ENCODE assay signal across 23 cellular contexts in genomic region chr2:208648368-208648767, GRCh38.
DNase-seq lines count a peak whose midpoint lies in the region; ATAC-seq, FAIRE-seq and TF ChIP-seq lines count a peak whose summit lies in the region.
"Had no signal": no experiment of that assay in that cellular context is flagged by ENCODE, and none has a peak within 500 bp of the region (broad histone marks: within the 10 kb centered on the region; RNA-seq: fewer than 3 reads in every experiment).

No MANE protein-coding gene starts in this region.

- peaks cover 1% of the 10 kb centered on the region for H3K9me3 Mint-ChIP-seq in activated naive CD8-positive, alpha-beta T cell treated with anti-CD3 and anti-CD28 coated beads for 36 hours

- no peak overlapping the region for H3K4me3 Mint-ChIP-seq in activated naive CD8-positive, alpha-beta T cell treated with anti-CD3 and anti-CD28 coated beads for 36 hours
- H3K4me3 Mint-ChIP-seq: CD8-positive, alpha-beta memory T cell had no signal

- ATAC-seq in HG03097 (IDR thresholded peaks at IDR 0.05; ENCODE audit: low FRiP score, unreplicated experiment), result peak; percentile 79
- ATAC-seq: Panc1 had no signal

- no peaks in the 10 kb centered on the region for H3K4me1 ChIP-seq in small intestine (ENCODE audit: control insufficient read depth in 2 of 2, insufficient read depth in 1 of 2, low read depth in 1 of 2, low read length in 1 of 2)
- H3K4me1 ChIP-seq: BLaER1, HAP-1 had no signal

- no peak overlapping the region for H3K27ac Mint-ChIP-seq in activated naive CD8-positive, alpha-beta T cell treated with anti-CD3 and anti-CD28 coated beads for 36 hours
- H3K27ac Mint-ChIP-seq: CD8-positive, alpha-beta memory T cell had no signal

- no peak overlapping the region for H3K4me3 ChIP-seq in small intestine (ENCODE audit: low read depth in 1 of 2, low read length in 2 of 2)
- H3K4me3 ChIP-seq: BLaER1, HAP-1 had no signal

- H3K27ac ChIP-seq in small intestine (ENCODE audit: low read depth in 1 of 2, low read length in 1 of 2), result no peak overlapping the region
- H3K27ac ChIP-seq: 22Rv1, BLaER1 had no signal

- FAIRE-seq in small intestine (lab: Jason Lieb, UNC), result no peak
- FAIRE-seq in GM12892 (lab: Jason Lieb, UNC), result no peak
- FAIRE-seq: GM19239 had no signal

- no peaks in the 10 kb centered on the region for H3K9me3 ChIP-seq in small intestine (ENCODE audit: control insufficient read depth, low read depth)
- H3K9me3 ChIP-seq: BLaER1, HAP-1, SK-N-SH had no signal

- no peaks in the 10 kb centered on the region for H3K27me3 ChIP-seq in small intestine (ENCODE audit: control insufficient read depth in 2 of 2, insufficient read depth in 2 of 2, low read length in 2 of 2)
- H3K27me3 ChIP-seq: BLaER1 had no signal

- no peak for TF ChIP-seq POLR2A in GM12892 (IDR thresholded peaks at IDR 0.05; ENCODE audit: low read depth, low read length)

- 41 to 68% (median 62%) methylated on average over 4 of the region's 4 CpGs for WGBS in small intestine, 3 donors

- H3K36me3 Mint-ChIP-seq in activated naive CD8-positive, alpha-beta T cell treated with anti-CD3 and anti-CD28 coated beads for 36 hours, result no peaks in the 10 kb centered on the region
- H3K36me3 Mint-ChIP-seq: CD8-positive, alpha-beta memory T cell had no signal

- H3K27me3 Mint-ChIP-seq in activated naive CD8-positive, alpha-beta T cell treated with anti-CD3 and anti-CD28 coated beads for 36 hours, result no peaks in the 10 kb centered on the region
- H3K27me3 Mint-ChIP-seq: CD8-positive, alpha-beta memory T cell had no signal

- DNase-seq in DMS 273 (lab: John Stamatoyannopoulos, UW; ENCODE audit: unreplicated experiment), result peak; percentile 14
- DNase-seq in DMS 273 treated with DMSO at 0.1 percent for 48 hours (lab: John Stamatoyannopoulos, UW), result no peak
- DNase-seq in kidney glomerular epithelial cell (lab: John Stamatoyannopoulos, UW), result peak; percentile 25
- DNase-seq in small intestine, result peak; percentile 22
- DNase-seq in activated naive CD8-positive, alpha-beta T cell treated with anti-CD3 and anti-CD28 coated beads for 36 hours, result no peak
- no peak for DNase-seq in H4 (ENCODE audit: low spot score)
- DNase-seq in GM12892 (ENCODE audit: insufficient read length), result no peak
- DNase-seq: CD8-positive, alpha-beta memory T cell; DMS53; KBM-7; NCI-H1436 treated with DMSO at 0.1 percent for 48 hours; NCI-H2107; NCI-H446; NCI-H82; Right ventricle myocardium superior; SK-N-SH; T-helper 1 cell had no signal

- no peaks in the 10 kb centered on the region for H3K36me3 ChIP-seq in small intestine (ENCODE audit: control insufficient read depth in 2 of 2, insufficient read depth in 2 of 2, low read length in 2 of 2)
- H3K36me3 ChIP-seq: BLaER1, HAP-1 had no signal

- no peaks in the 10 kb centered on the region for H3K4me1 Mint-ChIP-seq in activated naive CD8-positive, alpha-beta T cell treated with anti-CD3 and anti-CD28 coated beads for 36 hours
- H3K4me1 Mint-ChIP-seq: CD8-positive, alpha-beta memory T cell had no signal

Comparison
In these comparisons a context has a peak if more than half of its experiments do, and no peak if none do; other contexts are left out.
1. DNase-seq: peak in DMS 273 (single experiment), kidney glomerular epithelial cell (single experiment) and small intestine (single experiment); none in DMS 273 treated with DMSO at 0.1 percent for 48 hours (single experiment), activated naive CD8-positive, alpha-beta T cell treated with anti-CD3 and anti-CD28 coated beads for 36 hours (single experiment), H4 (single experiment) and GM12892 (single experiment).